34 cellular contexts compared by ENCODE assay signal in genomic region chr7:66371096-66371824, GRCh38.
"Had no signal": no experiment of that assay in that cellular context is flagged by ENCODE, and none has a peak within 500 bp of the region (broad histone marks: within the 10 kb centered on the region; RNA-seq: fewer than 3 reads in every experiment).

No MANE protein-coding gene starts in this region.

- H3K27me3 Mint-ChIP-seq: activated CD4-positive, alpha-beta memory T cell treated with anti-CD3 and anti-CD28 coated beads for 36 hours; activated CD4-positive, alpha-beta T cell treated with anti-CD3 and anti-CD28 coated beads for 36 hours; activated CD4-positive, alpha-beta T cell treated with anti-CD3 and anti-CD28 coated beads, Interleukin-2, amount 10 ng/mL, durations not matched to agents 24 days and 14 days; activated CD8-positive, alpha-beta memory T cell treated with anti-CD3 and anti-CD28 coated beads, Interleukin-2, amount 10 ng/mL, durations not matched to agents 7 days and 5 days; activated naive CD4-positive, alpha-beta T cell treated with anti-CD3 and anti-CD28 coated beads, Interleukin-2, amount 50 U/mL, for 24 hours; activated naive CD8-positive, alpha-beta T cell treated with anti-CD3 and anti-CD28 coated beads for 36 hours; activated naive CD8-positive, alpha-beta T cell treated with anti-CD3 and anti-CD28 coated beads, Interleukin-2, amount 50 U/mL, for 24 hours; T-helper 17 cell had no signal

- H3K4me3 ChIP-seq: adrenal gland, body of pancreas, esophagus muscularis mucosa, gastroesophageal sphincter, heart right ventricle had no signal

- H3K4me1 Mint-ChIP-seq: activated CD4-positive, alpha-beta T cell treated with anti-CD3 and anti-CD28 coated beads for 36 hours; activated CD4-positive, alpha-beta T cell treated with anti-CD3 and anti-CD28 coated beads, Interleukin-2, amount 10 ng/mL, durations not matched to agents 24 days and 14 days; activated CD8-positive, alpha-beta memory T cell treated with anti-CD3 and anti-CD28 coated beads, Interleukin-2, amount 10 ng/mL, durations not matched to agents 7 days and 5 days; activated naive CD4-positive, alpha-beta T cell treated with anti-CD3 and anti-CD28 coated beads, Interleukin-2, amount 50 U/mL, for 24 hours; activated naive CD8-positive, alpha-beta T cell treated with anti-CD3 and anti-CD28 coated beads for 36 hours; activated naive CD8-positive, alpha-beta T cell treated with anti-CD3 and anti-CD28 coated beads, Interleukin-2, amount 50 U/mL, for 24 hours; T-helper 17 cell had no signal

- H3K4me1 ChIP-seq: body of pancreas, esophagus muscularis mucosa, gastroesophageal sphincter, heart right ventricle had no signal

- H3K36me3 Mint-ChIP-seq: activated CD4-positive, alpha-beta memory T cell treated with anti-CD3 and anti-CD28 coated beads for 36 hours; activated CD8-positive, alpha-beta memory T cell treated with anti-CD3 and anti-CD28 coated beads, Interleukin-2, amount 10 ng/mL, durations not matched to agents 7 days and 5 days had no signal

- H3K27ac Mint-ChIP-seq: activated CD4-positive, alpha-beta memory T cell treated with anti-CD3 and anti-CD28 coated beads for 36 hours; activated CD4-positive, alpha-beta T cell treated with anti-CD3 and anti-CD28 coated beads for 36 hours; activated CD4-positive, alpha-beta T cell treated with anti-CD3 and anti-CD28 coated beads, Interleukin-2, amount 10 ng/mL, durations not matched to agents 24 days and 14 days; activated CD8-positive, alpha-beta memory T cell treated with anti-CD3 and anti-CD28 coated beads, Interleukin-2, amount 10 ng/mL, durations not matched to agents 7 days and 5 days; activated CD8-positive, alpha-beta T cell treated with anti-CD3 and anti-CD28 coated beads, Interleukin-2, amount 10 ng/mL, durations not matched to agents 7 days and 5 days; activated naive CD4-positive, alpha-beta T cell treated with anti-CD3 and anti-CD28 coated beads for 36 hours; activated naive CD4-positive, alpha-beta T cell treated with anti-CD3 and anti-CD28 coated beads, Interleukin-2, amount 50 U/mL, for 24 hours; activated naive CD8-positive, alpha-beta T cell treated with anti-CD3 and anti-CD28 coated beads for 36 hours; activated naive CD8-positive, alpha-beta T cell treated with anti-CD3 and anti-CD28 coated beads, Interleukin-2, amount 50 U/mL, for 24 hours; activated T-helper 1 cell treated with anti-CD3 and anti-CD28 coated beads, Interleukin-12 subunit alpha, Interleukin-12 subunit beta, Interleukin-2, Interleukin-4 antibody, amounts not matched to agents 30 ng/mL and 10 ng/mL and 1 ng/mL, durations not matched to agents 14 hours and 24 hours and 36 hours; activated T-helper 2 cell treated with anti-CD3 and anti-CD28 coated beads, Interferon-gamma antibody, Interleukin-2, Interleukin-4, amounts not matched to agents 10 μg/mL and 5 μg/mL and 100 μg/mL, durations not matched to agents 14 hours and 24 hours and 36 hours; T-helper 17 cell; T-helper 2 cell treated with Interferon-gamma antibody and Interleukin-4, amounts not matched to agents 5 μg/mL and 100 μg/mL, for 36 hours had no signal

- DNase-seq: activated CD4-positive, alpha-beta memory T cell treated with anti-CD3 and anti-CD28 coated beads for 36 hours; activated CD4-positive, alpha-beta T cell treated with anti-CD3 and anti-CD28 coated beads for 36 hours; activated CD4-positive, alpha-beta T cell treated with anti-CD3 and anti-CD28 coated beads, Interleukin-2, amount 10 ng/mL, durations not matched to agents 24 days and 14 days; activated CD4-positive, CD25-positive, alpha-beta regulatory T cell; activated CD4-positive, CD25-positive, alpha-beta regulatory T cell treated with anti-CD3 and anti-CD28 coated beads, Interleukin-2, amount 50 U/mL, for 72 hours; activated CD8-positive, alpha-beta memory T cell treated with anti-CD3 and anti-CD28 coated beads, Interleukin-2, amount 10 ng/mL, durations not matched to agents 7 days and 5 days; activated CD8-positive, alpha-beta memory T cell treated with anti-CD3 and anti-CD28 coated beads, Interleukin-2, amount 50 U/mL, for 4 hours; activated CD8-positive, alpha-beta T cell treated with anti-CD3 and anti-CD28 coated beads, Interleukin-2, amount 10 ng/mL, durations not matched to agents 7 days and 5 days; activated effector memory CD4-positive, alpha-beta T cell treated with anti-CD3 and anti-CD28 coated beads, Interleukin-2, amount 50 U/mL, for 16 hours; activated naive CD4-positive, alpha-beta T cell treated with anti-CD3 and anti-CD28 coated beads for 36 hours; activated naive CD8-positive, alpha-beta T cell treated with anti-CD3 and anti-CD28 coated beads for 36 hours; activated naive CD8-positive, alpha-beta T cell treated with anti-CD3 and anti-CD28 coated beads, Interleukin-2, amount 50 U/mL, for 24 hours; activated T-cell treated with anti-CD3 and anti-CD28 coated beads, Interleukin-2, amount 50 U/mL, for 1 hour; activated T-cell treated with anti-CD3 and anti-CD28 coated beads, Interleukin-2, amount 50 U/mL, for 48 hours; amygdala; aorta; body of pancreas; caudate nucleus; effector CD8-positive, alpha-beta T cell; erythroblast; foreskin melanocyte; heart right ventricle; T-helper 1 cell; T-helper 17 cell; T1000; WERI-Rb-1 had no signal

- H3K9me3 ChIP-seq: adrenal gland, body of pancreas, esophagus muscularis mucosa, gastroesophageal sphincter, heart right ventricle had no signal

- H3K9me3 Mint-ChIP-seq: activated CD4-positive, alpha-beta memory T cell treated with anti-CD3 and anti-CD28 coated beads for 36 hours; activated CD4-positive, alpha-beta T cell treated with anti-CD3 and anti-CD28 coated beads, Interleukin-2, amount 10 ng/mL, durations not matched to agents 24 days and 14 days; activated naive CD4-positive, alpha-beta T cell treated with anti-CD3 and anti-CD28 coated beads for 36 hours; activated naive CD8-positive, alpha-beta T cell treated with anti-CD3 and anti-CD28 coated beads for 36 hours; activated naive CD8-positive, alpha-beta T cell treated with anti-CD3 and anti-CD28 coated beads, Interleukin-2, amount 50 U/mL, for 24 hours; activated T-helper 1 cell treated with anti-CD3 and anti-CD28 coated beads, Interleukin-12 subunit alpha, Interleukin-12 subunit beta, Interleukin-2, Interleukin-4 antibody, amounts not matched to agents 30 ng/mL and 10 ng/mL and 1 ng/mL, durations not matched to agents 14 hours and 24 hours and 36 hours; activated T-helper 2 cell treated with anti-CD3 and anti-CD28 coated beads, Interferon-gamma antibody, Interleukin-2, Interleukin-4, amounts not matched to agents 10 μg/mL and 5 μg/mL and 100 μg/mL, durations not matched to agents 14 hours and 24 hours and 36 hours; T-helper 2 cell treated with Interferon-gamma antibody and Interleukin-4, amounts not matched to agents 5 μg/mL and 100 μg/mL, for 36 hours had no signal

- FAIRE-seq: colon had no signal

- ATAC-seq: activated CD4-positive, alpha-beta T cell treated with anti-CD3 and anti-CD28 coated beads for 36 hours; activated CD8-positive, alpha-beta memory T cell treated with anti-CD3 and anti-CD28 coated beads, Interleukin-2, amount 10 ng/mL, durations not matched to agents 7 days and 5 days; activated CD8-positive, alpha-beta T cell treated with anti-CD3 and anti-CD28 coated beads, Interleukin-2, amount 10 ng/mL, durations not matched to agents 7 days and 5 days; activated naive CD8-positive, alpha-beta T cell treated with anti-CD3 and anti-CD28 coated beads, Interleukin-2, amount 50 U/mL, for 24 hours; body of pancreas; gastroesophageal sphincter; heart right ventricle; T-helper 17 cell had no signal

- H3K4me3 Mint-ChIP-seq: activated CD4-positive, alpha-beta memory T cell treated with anti-CD3 and anti-CD28 coated beads for 36 hours; activated CD4-positive, alpha-beta T cell treated with anti-CD3 and anti-CD28 coated beads for 36 hours; activated CD4-positive, alpha-beta T cell treated with anti-CD3 and anti-CD28 coated beads, Interleukin-2, amount 10 ng/mL, durations not matched to agents 24 days and 14 days; activated CD8-positive, alpha-beta memory T cell treated with anti-CD3 and anti-CD28 coated beads, Interleukin-2, amount 10 ng/mL, durations not matched to agents 7 days and 5 days; activated CD8-positive, alpha-beta T cell treated with anti-CD3 and anti-CD28 coated beads, Interleukin-2, amount 10 ng/mL, durations not matched to agents 7 days and 5 days; activated naive CD4-positive, alpha-beta T cell treated with anti-CD3 and anti-CD28 coated beads for 36 hours; activated naive CD4-positive, alpha-beta T cell treated with anti-CD3 and anti-CD28 coated beads, Interleukin-2, amount 50 U/mL, for 24 hours; activated naive CD8-positive, alpha-beta T cell treated with anti-CD3 and anti-CD28 coated beads for 36 hours; activated naive CD8-positive, alpha-beta T cell treated with anti-CD3 and anti-CD28 coated beads, Interleukin-2, amount 50 U/mL, for 24 hours; activated T-helper 1 cell treated with anti-CD3 and anti-CD28 coated beads, Interleukin-12 subunit alpha, Interleukin-12 subunit beta, Interleukin-2, Interleukin-4 antibody, amounts not matched to agents 30 ng/mL and 10 ng/mL and 1 ng/mL, durations not matched to agents 14 hours and 24 hours and 36 hours; T-helper 17 cell; T-helper 2 cell treated with Interferon-gamma antibody and Interleukin-4, amounts not matched to agents 5 μg/mL and 100 μg/mL, for 36 hours had no signal

- H3K27ac ChIP-seq: adrenal gland, body of pancreas, esophagus muscularis mucosa, gastroesophageal sphincter, heart right ventricle, WERI-Rb-1 had no signal

- H3K27me3 ChIP-seq: adrenal gland, body of pancreas, esophagus muscularis mucosa, gastroesophageal sphincter, heart right ventricle had no signal

- H3K36me3 ChIP-seq: adrenal gland, heart right ventricle, WERI-Rb-1 had no signal
